In the genomic region with DNA sequence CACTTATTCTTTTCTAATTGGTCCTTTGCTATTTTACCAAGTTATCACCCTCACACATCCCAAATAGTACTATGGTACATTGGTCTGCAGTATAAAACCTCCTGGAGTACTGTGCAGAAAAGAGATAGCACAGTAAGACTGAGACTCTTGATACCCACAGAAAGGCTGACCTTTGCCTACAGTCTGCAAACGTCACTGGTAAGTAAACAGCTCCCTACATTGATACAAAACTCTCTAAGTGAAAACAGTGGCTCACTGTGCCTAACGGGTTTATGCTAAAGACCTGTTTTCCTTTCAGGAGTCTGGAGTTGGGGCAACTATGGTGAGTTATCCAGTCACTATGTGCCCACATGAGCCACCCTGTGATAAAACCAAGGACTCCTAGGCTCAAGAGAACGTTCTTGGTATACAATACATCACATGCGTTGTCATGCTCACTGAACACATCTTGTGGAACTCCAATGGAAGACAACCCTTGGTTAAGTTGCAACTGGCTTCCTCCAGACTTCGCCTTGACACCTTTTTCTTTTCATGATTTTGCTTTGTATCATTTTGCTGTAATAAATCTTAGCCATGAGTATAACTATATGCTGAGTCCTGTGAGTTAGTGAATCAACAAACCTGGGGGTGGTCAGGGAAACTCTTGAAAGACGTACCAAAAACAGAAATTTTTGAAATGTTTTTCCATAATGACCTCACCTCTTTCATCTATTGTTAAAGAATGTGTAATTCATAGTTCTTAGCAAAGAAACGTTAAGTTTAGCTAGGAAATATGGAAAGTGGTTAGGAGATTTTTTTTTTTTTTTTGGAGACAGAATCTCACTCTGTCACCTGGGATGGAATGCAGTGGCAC, we compare ENCODE assay signal across 22 cellular contexts.
A peak's percentile ranks its signal among the peaks of the same experiment; 100 is the strongest.
DNase-seq lines count a peak whose midpoint lies in the region; ATAC-seq, FAIRE-seq and TF ChIP-seq lines count a peak whose summit lies in the region.
"Had no signal": no experiment of that assay in that cellular context is flagged by ENCODE, and none has a peak within 500 bp of the region (broad histone marks: within the 10 kb centered on the region; RNA-seq: fewer than 3 reads in every experiment).

No MANE protein-coding gene starts in this region.

- no peak overlapping the region for H3K4ac ChIP-seq in mesenchymal stem cell (ENCODE audit: low read depth in 1 of 2, low read length in 2 of 2)

- no peak overlapping the region for H4K91ac ChIP-seq in mesenchymal stem cell (ENCODE audit: low read length)

- H2BK120ac ChIP-seq in mesenchymal stem cell (ENCODE audit: low read depth, low read length) = no peak overlapping the region

- H3K4me1 ChIP-seq in A549 (no peaks in the 10 kb centered on the region), RWPE2 (ENCODE audit: insufficient read depth, poor library complexity, severe bottlenecking) (no peaks in the 10 kb centered on the region), K562 (replicated peaks in 1 of 2; ENCODE audit: control insufficient read depth in 2 of 2, insufficient read depth in 2 of 2, low read length in 2 of 2) (no peaks in the 10 kb centered on the region), mesenchymal stem cell (ENCODE audit: control insufficient read depth, insufficient read depth, low read depth, low read length) (no peaks in the 10 kb centered on the region), esophagus muscularis mucosa (no peaks in the 10 kb centered on the region), neural progenitor cell (no peaks in the 10 kb centered on the region)
- H3K4me1 ChIP-seq: BE2C, Peyer's patch had no signal

- H3K18ac ChIP-seq in mesenchymal stem cell (ENCODE audit: low read depth in 1 of 2, low read length in 2 of 2) = no peak overlapping the region

- no peak for TF ChIP-seq RAD21 in A549 (conservative IDR thresholded peaks at IDR 0.05 in 1 of 2, IDR thresholded peaks at IDR 0.05 in 1 of 2)
- TF ChIP-seq RAD21 in K562 (CRISPR knock-in tag; conservative IDR thresholded peaks at IDR 0.05 in 1 of 2, IDR thresholded peaks at IDR 0.05 in 1 of 2) = no peak

- no peaks in the 10 kb centered on the region for H3F3A ChIP-seq in neural progenitor cell (ENCODE audit: low read depth)

- TF ChIP-seq POLR2A in A549 (IDR thresholded peaks at IDR 0.05; ENCODE audit: low read length) (no peak), K562 (conservative IDR thresholded peaks at IDR 0.05) (no peak), esophagus muscularis mucosa (IDR thresholded peaks at IDR 0.05; ENCODE audit: low read depth) (no peak)

- H4K8ac ChIP-seq in mesenchymal stem cell (ENCODE audit: low read length) = no peak overlapping the region

- in situ Hi-C loops in K562 (cut with MboI) = no loop called here

- no peaks in the 10 kb centered on the region for H4K20me1 ChIP-seq in K562 (replicated peaks; ENCODE audit: control insufficient read depth, insufficient read depth, low read length)
- H4K20me1 ChIP-seq in neural progenitor cell (ENCODE audit: low read depth) = no peaks in the 10 kb centered on the region

- 79% methylated on average over 7 of the region's 7 CpGs for WGBS in A549 (ENCODE audit: missing lambda C conversion rate)
- 78% methylated on average over 7 of the region's 7 CpGs for WGBS in K562 (ENCODE audit: insufficient coverage, low coverage, missing lambda C conversion rate)
- WGBS in mesenchymal stem cell = 89% methylated on average over 5 of the region's 7 CpGs
- 81% methylated on average over 7 of the region's 7 CpGs for WGBS in esophagus muscularis mucosa

- FAIRE-seq in A549 (lab: Jason Lieb, UNC) (no peak), K562 (lab: Jason Lieb, UNC) (no peak)

- no peak overlapping the region for H3K27ac ChIP-seq in A549
- no peak overlapping the region for H3K27ac ChIP-seq in RWPE2 (ENCODE audit: poor library complexity, severe bottlenecking)
- H3K27ac ChIP-seq in K562 (ENCODE audit: extremely low read depth, low read depth, low read length) = no peak overlapping the region
- no peak overlapping the region for H3K27ac ChIP-seq in mesenchymal stem cell (ENCODE audit: low read length, poor library complexity, severe bottlenecking)
- H3K27ac ChIP-seq in esophagus muscularis mucosa (replicated peaks in 1 of 4) = no peak overlapping the region
- no peak overlapping the region for H3K27ac ChIP-seq in neural progenitor cell
- H3K27ac ChIP-seq in CD4-positive, alpha-beta T cell (ENCODE audit: low read depth, low read length) = no peak overlapping the region
- H3K27ac ChIP-seq: Peyer's patch had no signal

- no peaks in the 10 kb centered on the region for H3K9me1 ChIP-seq in K562 (ENCODE audit: control insufficient read depth, insufficient read depth, low read length)

- no TSS peak for BruUV-seq in K562 (replicated peaks; lab: Mats Ljungman, UMichigan)

- TF ChIP-seq EP300 in A549 (IDR thresholded peaks at IDR 0.05) (no peak), K562 (IDR thresholded peaks at IDR 0.05; ENCODE audit: low read length) (no peak), esophagus muscularis mucosa (IDR thresholded peaks at IDR 0.05) (no peak)

- DNase-seq in A549 (ENCODE audit: low read depth in 1 of 2, low spot score in 1 of 2) (no peak), RWPE2 (ENCODE audit: low spot score) (no peak), K562 (ENCODE audit: extremely low read depth in 1 of 4, low spot score in 3 of 4) (no peak), mesenchymal stem cell (peak; percentile 14), esophagus muscularis mucosa (ENCODE audit: extremely low spot score) (no peak), neural progenitor cell (ENCODE audit: low spot score) (no peak)
- no peak for DNase-seq in CD4-positive, alpha-beta T cell
- no peak for DNase-seq in activated T-helper 2 cell treated with anti-CD3 and anti-CD28 coated beads, Interferon-gamma antibody, Interleukin-2, Interleukin-4, amounts not matched to agents 10 μg/mL and 5 μg/mL and 100 μg/mL, durations not matched to agents 14 hours and 24 hours and 36 hours (ENCODE audit: low spot score)
- DNase-seq: BE2C; CD4-positive, CD25-positive, alpha-beta regulatory T cell; GF-D8; GOT3; Kasumi-1; MG63; NCI-H1048; NCI-H146; NCI-H2029 treated with DMSO at 0.1 percent for 48 hours; NCI-H446 treated with DMSO at 0.1 percent for 48 hours; NCI-H69; Peyer's patch; Right ventricle myocardium superior; SK-N-SH had no signal

- no peaks in the 10 kb centered on the region for H3K9me3 ChIP-seq in A549
- H3K9me3 ChIP-seq in RWPE2 (ENCODE audit: severe bottlenecking) = no peaks in the 10 kb centered on the region
- no peaks in the 10 kb centered on the region for H3K9me3 ChIP-seq in K562 (replicated peaks; ENCODE audit: control insufficient read depth, insufficient read depth, low read depth, low read length)
- H3K9me3 ChIP-seq in mesenchymal stem cell (ENCODE audit: control insufficient read depth, low read length) = no peaks in the 10 kb centered on the region
- no peaks in the 10 kb centered on the region for H3K9me3 ChIP-seq in esophagus muscularis mucosa
- no peaks in the 10 kb centered on the region for H3K9me3 ChIP-seq in neural progenitor cell (ENCODE audit: low read depth)
- no peaks in the 10 kb centered on the region for H3K9me3 ChIP-seq in CD4-positive, alpha-beta T cell (ENCODE audit: control insufficient read depth, low read length)
- H3K9me3 ChIP-seq: BE2C, MG63, Peyer's patch, SK-N-SH had no signal

- H3K9ac ChIP-seq in K562 (ENCODE audit: insufficient read depth in 1 of 2, low read depth in 2 of 2, low read length in 2 of 2) = no peak overlapping the region
- no peak overlapping the region for H3K9ac ChIP-seq in mesenchymal stem cell (ENCODE audit: low read length)
- no peak overlapping the region for H3K9ac ChIP-seq in neural progenitor cell
- H3K9ac ChIP-seq: SK-N-SH had no signal

- H2BK15ac ChIP-seq in mesenchymal stem cell (ENCODE audit: low read depth, poor library complexity, severe bottlenecking) = no peak overlapping the region

- no peak overlapping the region for H2AFZ ChIP-seq in K562 (ENCODE audit: low read depth, low read length)
- H2AFZ ChIP-seq in mesenchymal stem cell (ENCODE audit: low read depth, low read length) = no peak overlapping the region
- no peak overlapping the region for H2AFZ ChIP-seq in neural progenitor cell (replicated peaks)

- no peak overlapping the region for H3K23ac ChIP-seq in mesenchymal stem cell (ENCODE audit: low read length in 2 of 2)

- H2AK5ac ChIP-seq in mesenchymal stem cell (ENCODE audit: low read length, severe bottlenecking) = no peak overlapping the region

- no peaks in the 10 kb centered on the region for H3K27me3 ChIP-seq in RWPE2 (ENCODE audit: insufficient read depth, poor library complexity, severe bottlenecking)
- no peaks in the 10 kb centered on the region for H3K27me3 ChIP-seq in K562 (ENCODE audit: control insufficient read depth in 2 of 2, insufficient read depth in 2 of 2, low read length in 2 of 2)
- no peaks in the 10 kb centered on the region for H3K27me3 ChIP-seq in mesenchymal stem cell (ENCODE audit: control insufficient read depth in 1 of 2, insufficient read depth in 1 of 2, low read length in 2 of 2)
- H3K27me3 ChIP-seq in esophagus muscularis mucosa = no peaks in the 10 kb centered on the region
- H3K27me3 ChIP-seq in neural progenitor cell = no peaks in the 10 kb centered on the region
- H3K27me3 ChIP-seq in CD4-positive, alpha-beta T cell (ENCODE audit: control insufficient read depth, insufficient read depth, low read length) = no peaks in the 10 kb centered on the region
- H3K27me3 ChIP-seq: BE2C, MG63, Peyer's patch had no signal

- no peak overlapping the region for H3K4me3 Mint-ChIP-seq in neural progenitor cell
- H3K4me3 Mint-ChIP-seq in CD4-positive, alpha-beta T cell = no peak overlapping the region
- no peak overlapping the region for H3K4me3 Mint-ChIP-seq in activated T-helper 2 cell treated with anti-CD3 and anti-CD28 coated beads, Interferon-gamma antibody, Interleukin-2, Interleukin-4, amounts not matched to agents 10 μg/mL and 5 μg/mL and 100 μg/mL, durations not matched to agents 14 hours and 24 hours and 36 hours (ENCODE audit: low read depth)
- H3K4me3 Mint-ChIP-seq: CD4-positive, CD25-positive, alpha-beta regulatory T cell had no signal

- H3K36me3 Mint-ChIP-seq in neural progenitor cell = peaks cover 16% of the 10 kb centered on the region
- peaks cover 71% of the 10 kb centered on the region for H3K36me3 Mint-ChIP-seq in CD4-positive, alpha-beta T cell (ENCODE audit: low read depth)
- peaks cover 55% of the 10 kb centered on the region for H3K36me3 Mint-ChIP-seq in activated T-helper 2 cell treated with anti-CD3 and anti-CD28 coated beads, Interferon-gamma antibody, Interleukin-2, Interleukin-4, amounts not matched to agents 10 μg/mL and 5 μg/mL and 100 μg/mL, durations not matched to agents 14 hours and 24 hours and 36 hours (ENCODE audit: low read depth)

- no peaks in the 10 kb centered on the region for H3K79me2 ChIP-seq in K562 (ENCODE audit: control insufficient read depth, insufficient read depth, low read length)
- H3K79me2 ChIP-seq in neural progenitor cell (ENCODE audit: low read depth) = no peaks in the 10 kb centered on the region

- TF ChIP-seq CTCF in A549 (IDR thresholded peaks at IDR 0.05) (no peak), RWPE2 (IDR thresholded peaks at IDR 0.05; ENCODE audit: poor library complexity, severe bottlenecking) (no peak), K562 (IDR thresholded peaks at IDR 0.05 in 2 of 3, conservative IDR thresholded peaks at IDR 0.05 in 1 of 3; ENCODE audit: insufficient read depth in 2 of 3, low read depth in 1 of 3, low read length in 3 of 3) (no peak), esophagus muscularis mucosa (IDR thresholded peaks at IDR 0.05) (no peak), neural progenitor cell (IDR thresholded peaks at IDR 0.05) (no peak)
- TF ChIP-seq CTCF in CD4-positive, alpha-beta T cell (IDR thresholded peaks at IDR 0.05) = no peak

- intact Hi-C loops in K562 (cut with micrococcal nuclease) (no loop called here), esophagus muscularis mucosa (cut with DNase I) (no loop called here)
- intact Hi-C loops in CD4-positive, alpha-beta T cell (cut with DNase I, micrococcal nuclease) = no loop called here
- intact Hi-C loops in activated T-helper 2 cell treated with anti-CD3 and anti-CD28 coated beads, Interferon-gamma antibody, Interleukin-2, Interleukin-4, amounts not matched to agents 10 μg/mL and 5 μg/mL and 100 μg/mL, durations not matched to agents 14 hours and 24 hours and 36 hours (cut with micrococcal nuclease) = no loop called here

- peaks cover 3% of the 10 kb centered on the region for H3K27me3 Mint-ChIP-seq in neural progenitor cell (ENCODE audit: insufficient read depth, low read depth)
- no peaks in the 10 kb centered on the region for H3K27me3 Mint-ChIP-seq in CD4-positive, alpha-beta T cell
- no peaks in the 10 kb centered on the region for H3K27me3 Mint-ChIP-seq in activated T-helper 2 cell treated with anti-CD3 and anti-CD28 coated beads, Interferon-gamma antibody, Interleukin-2, Interleukin-4, amounts not matched to agents 10 μg/mL and 5 μg/mL and 100 μg/mL, durations not matched to agents 14 hours and 24 hours and 36 hours (ENCODE audit: low read depth)
- H3K27me3 Mint-ChIP-seq: CD4-positive, CD25-positive, alpha-beta regulatory T cell had no signal

- H3K9me3 Mint-ChIP-seq in neural progenitor cell = no peaks in the 10 kb centered on the region
- no peaks in the 10 kb centered on the region for H3K9me3 Mint-ChIP-seq in CD4-positive, alpha-beta T cell
- H3K9me3 Mint-ChIP-seq in activated T-helper 2 cell treated with anti-CD3 and anti-CD28 coated beads, Interferon-gamma antibody, Interleukin-2, Interleukin-4, amounts not matched to agents 10 μg/mL and 5 μg/mL and 100 μg/mL, durations not matched to agents 14 hours and 24 hours and 36 hours = no peaks in the 10 kb centered on the region

- H2BK5ac ChIP-seq in mesenchymal stem cell (ENCODE audit: low read depth, low read length, poor library complexity, severe bottlenecking) = no peak overlapping the region

- H3K4me1 Mint-ChIP-seq in neural progenitor cell = no peaks in the 10 kb centered on the region
- no peaks in the 10 kb centered on the region for H3K4me1 Mint-ChIP-seq in CD4-positive, alpha-beta T cell (ENCODE audit: low read depth)
- peaks cover 5% of the 10 kb centered on the region for H3K4me1 Mint-ChIP-seq in activated T-helper 2 cell treated with anti-CD3 and anti-CD28 coated beads, Interferon-gamma antibody, Interleukin-2, Interleukin-4, amounts not matched to agents 10 μg/mL and 5 μg/mL and 100 μg/mL, durations not matched to agents 14 hours and 24 hours and 36 hours (ENCODE audit: low read depth)

- peaks cover 58% of the 10 kb centered on the region for H3K36me3 ChIP-seq in RWPE2 (ENCODE audit: low read depth)
- H3K36me3 ChIP-seq in K562 (ENCODE audit: control insufficient read depth, insufficient read depth, low read length) = peaks cover 73% of the 10 kb centered on the region
- peaks cover 24 to 80% of the 10 kb centered on the region in 2 experiments for H3K36me3 ChIP-seq in mesenchymal stem cell (ENCODE audit: control insufficient read depth in 1 of 2, insufficient read depth in 2 of 2, low read depth in 1 of 2, low read length in 2 of 2)
- H3K36me3 ChIP-seq in esophagus muscularis mucosa = peaks cover 5 to 75% (median 18%) of the 10 kb centered on the region in 4 donors
- H3K36me3 ChIP-seq in neural progenitor cell = no peaks in the 10 kb centered on the region
- H3K36me3 ChIP-seq: BE2C had no signal

- H3K4me2 ChIP-seq in A549 (no peak overlapping the region), K562 (ENCODE audit: insufficient read depth, low read length) (no peak overlapping the region), mesenchymal stem cell (ENCODE audit: low read length, poor library complexity, severe bottlenecking) (no peak overlapping the region), neural progenitor cell (no peak overlapping the region)
- H3K4me2 ChIP-seq: SK-N-SH had no signal

- CTCF ChIA-PET in A549 (lab: Yijun Ruan, JAX) = interaction anchor here (0.6 kb wide), 1 partner anchor 805 kb away, joined by 5 read pairs; no protein-coding TSS in a partner anchor
- CTCF ChIA-PET in K562 (lab: Yijun Ruan, JAX; ENCODE audit: low intra/inter-chr PET ratio) = no interaction called here
- CTCF ChIA-PET in CD4-positive, alpha-beta T cell (lab: Charles Lee) = no interaction called here

- peak; percentile 50 to 57 for ATAC-seq in A549
- ATAC-seq in RWPE2 (ENCODE audit: low read depth) = 0 out of 3 replicates have a peak, but pooled peaks have one; percentile 14
- peak; percentile 32 for ATAC-seq in K562
- ATAC-seq in CD4-positive, alpha-beta T cell (ENCODE audit: poor library complexity) = no peak

- POLR2A ChIA-PET in A549 (lab: Yijun Ruan, JAX) (interaction anchor here (0.6 kb wide), 1 partner anchor 23 kb away, joined by 4 read pairs; no protein-coding TSS in a partner anchor), K562 (lab: Yijun Ruan, JAX) (no interaction called here)
- POLR2A ChIA-PET in CD4-positive, alpha-beta T cell (lab: Charles Lee) = no interaction called here

- no peak overlapping the region for H3K27ac Mint-ChIP-seq in neural progenitor cell
- no peak overlapping the region for H3K27ac Mint-ChIP-seq in CD4-positive, alpha-beta T cell
- H3K27ac Mint-ChIP-seq in activated T-helper 2 cell treated with anti-CD3 and anti-CD28 coated beads, Interferon-gamma antibody, Interleukin-2, Interleukin-4, amounts not matched to agents 10 μg/mL and 5 μg/mL and 100 μg/mL, durations not matched to agents 14 hours and 24 hours and 36 hours = no peak overlapping the region

- H3K14ac ChIP-seq in mesenchymal stem cell (ENCODE audit: low read length in 2 of 2) = no peak overlapping the region

- H2BK12ac ChIP-seq in mesenchymal stem cell (ENCODE audit: low read length in 2 of 2) = no peak overlapping the region

- H3K79me1 ChIP-seq in mesenchymal stem cell (replicated peaks; ENCODE audit: low read length, poor library complexity, severe bottlenecking) = peaks cover 8% of the 10 kb centered on the region

- H3K4me3 ChIP-seq in A549 = no peak overlapping the region
- H3K4me3 ChIP-seq in RWPE2 (ENCODE audit: severe bottlenecking) = no peak overlapping the region
- H3K4me3 ChIP-seq in K562 = no peak overlapping the region
- H3K4me3 ChIP-seq in mesenchymal stem cell (ENCODE audit: insufficient read depth in 1 of 2, low read depth in 1 of 2, low read length in 2 of 2) = no peak overlapping the region
- no peak overlapping the region for H3K4me3 ChIP-seq in esophagus muscularis mucosa
- no peak overlapping the region for H3K4me3 ChIP-seq in neural progenitor cell
- H3K4me3 ChIP-seq: MG63, Peyer's patch had no signal
